In the genomic region with DNA sequence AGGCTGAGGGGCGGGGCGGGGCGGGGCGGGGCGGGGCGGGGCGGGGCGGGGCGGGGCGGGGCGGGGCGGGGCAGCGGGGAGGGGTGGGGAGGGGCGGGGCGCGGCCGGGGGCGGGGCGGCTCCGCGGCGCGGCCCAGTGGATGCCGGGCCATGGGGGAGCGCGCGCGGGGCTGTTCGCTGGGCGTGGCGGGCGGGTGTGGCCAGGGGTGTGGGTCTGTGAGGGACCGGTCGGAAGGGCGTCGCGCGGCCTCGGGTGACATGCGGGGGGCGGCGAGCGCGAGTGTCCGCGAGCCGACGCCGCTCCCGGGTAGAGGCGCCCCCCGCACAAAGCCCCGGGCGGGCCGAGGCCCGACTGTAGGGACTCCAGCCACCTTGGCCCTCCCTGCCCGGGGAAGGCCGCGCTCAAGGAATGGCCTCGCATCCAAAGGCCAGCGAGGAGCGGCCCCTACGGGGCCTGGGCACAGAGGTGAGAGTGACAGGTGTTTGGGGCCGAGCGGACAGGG, we compare ENCODE assay signal across 8 cellular contexts. TPM values are rescaled to one million over a fixed set of nuclear protein-coding genes. Genes with fewer than 3 reads are reported as not detected.
A peak's percentile ranks its signal among the peaks of the same experiment; 100 is the strongest.
DNase-seq lines count a peak whose midpoint lies in the region; ATAC-seq, FAIRE-seq and TF ChIP-seq lines count a peak whose summit lies in the region.
"Had no signal": no experiment of that assay in that cellular context is flagged by ENCODE, and none has a peak within 500 bp of the region (broad histone marks: within the 10 kb centered on the region; RNA-seq: fewer than 3 reads in every experiment).

A gene (plus strand): TSS at position 188 of the 503 bp plus-strand sequence. CDS start 71 bp downstream, at position 259.

- no TSS peak for BruUV-seq in PC-9 (replicated peaks; lab: Mats Ljungman, UMichigan)

- no peak for FAIRE-seq in kidney (lab: Jason Lieb, UNC)
- FAIRE-seq: TTC549 had no signal

- H3K4me2 ChIP-seq in PC-9, result peak within 1 kb of the TSS; percentile 93

- TF ChIP-seq CTCF in GM13977 (IDR thresholded peaks at IDR 0.05; ENCODE audit: extremely low read depth, insufficient read depth, missing control alignments), result no peak
- TF ChIP-seq CTCF in PC-9 (conservative IDR thresholded peaks at IDR 0.05), result no peak
- no peak for TF ChIP-seq CTCF in brain microvascular endothelial cell (IDR thresholded peaks at IDR 0.05; ENCODE audit: low read depth, low read length, missing control alignments)
- TF ChIP-seq CTCF in kidney (IDR thresholded peaks at IDR 0.05; ENCODE audit: borderline replicate concordance, extremely low read depth, insufficient read depth), result no peak

- ATAC-seq in HG02852 (IDR thresholded peaks at IDR 0.05; ENCODE audit: unreplicated experiment) (peak; percentile 59), HG03565 (IDR thresholded peaks at IDR 0.05; ENCODE audit: unreplicated experiment) (no peak)

- H4K20me1 ChIP-seq in PC-9 (ENCODE audit: insufficient read depth), result no peaks in the 10 kb centered on the region

- no peaks in the 10 kb centered on the region for H3K9me2 ChIP-seq in PC-9 (ENCODE audit: insufficient read depth)

- peaks cover 14% of the 10 kb centered on the region; the same call in 1 of the 2 replicates for H3F3A ChIP-seq in PC-9 (ENCODE audit: insufficient read depth, low read depth)

- DNase-seq in GM13977 (ENCODE audit: low spot score) (peak; percentile 85), PC-9 (peak in 1 of 2 experiments; percentile 46), brain microvascular endothelial cell (no peak), kidney (peak; percentile 95)
- peak; percentile 35 to 53 (median 51) for DNase-seq in stimulated activated CD4-positive, alpha-beta T cell treated with anti-CD3 and anti-CD28 coated beads, TNF-alpha, amount 100 ng/mL, for 48 hours (ENCODE audit: low read depth in 3 of 3)

- in situ Hi-C loops in GM13977 (cut with MboI; ENCODE audit: low pct_unique_long_range_greater_than_20kb, low sequenced_read_pairs, unreplicated experiment) (no loop called here), brain microvascular endothelial cell (cut with HindIII; ENCODE audit: low pct_ligation_motif_present, low sequenced_read_pairs) (no loop called here)

- peaks cover 31% of the 10 kb centered on the region for H3K9me3 ChIP-seq in PC-9 (ENCODE audit: insufficient read depth, low read depth)
- H3K9me3 ChIP-seq in kidney (ENCODE audit: control insufficient read depth in 1 of 2, low read length in 2 of 2), result peaks cover 3 to 42% of the 10 kb centered on the region in 2 donors

- H3K9ac ChIP-seq in kidney (ENCODE audit: low read length in 2 of 2), result peak within 1 kb of the TSS; percentile 66 to 68

- POLR2A ChIA-PET in PC-9 (lab: Charles Lee; ENCODE audit: unreplicated experiment), result no interaction called here

- H3K27me3 ChIP-seq in PC-9 (ENCODE audit: insufficient read depth, low read depth) (no peaks in the 10 kb centered on the region), brain microvascular endothelial cell (replicated peaks) (no peaks in the 10 kb centered on the region)

- H3K27ac ChIP-seq in PC-9, result peak within 1 kb of the TSS; percentile 43; the same call in 1 of the 2 replicates
- peak within 1 kb of the TSS; percentile 89 for H3K27ac ChIP-seq in brain microvascular endothelial cell
- peak within 1 kb of the TSS; percentile 92 to 95 for H3K27ac ChIP-seq in kidney (ENCODE audit: low read depth in 2 of 2, low read length in 2 of 2)

- H3K4me1 ChIP-seq in PC-9 (replicated peaks; ENCODE audit: insufficient read depth) (0 out of 2 replicates have a peak, but pooled peaks cover 9% of the 10 kb centered on the region), kidney (ENCODE audit: control insufficient read depth in 1 of 2, insufficient read depth in 1 of 2, low read depth in 1 of 2, low read length in 2 of 2) (peaks cover 7 to 10% of the 10 kb centered on the region in 2 donors)

- CTCF ChIA-PET in PC-9 (lab: Charles Lee), result interaction anchor here (0.6 kb wide), 1 partner anchor 1650 kb away, joined by 4 read pairs; no protein-coding TSS in a partner anchor

- H2AFZ ChIP-seq in PC-9, result peak within 1 kb of the TSS; percentile 97

- H3K36me3 ChIP-seq in PC-9 (ENCODE audit: low read depth) (peaks cover 24% of the 10 kb centered on the region; the same call in 1 of the 2 replicates), brain microvascular endothelial cell (replicated peaks) (peaks cover 4% of the 10 kb centered on the region), kidney (ENCODE audit: control insufficient read depth in 1 of 2, insufficient read depth in 2 of 2, low read length in 2 of 2) (peaks cover 3 to 7% of the 10 kb centered on the region in 2 donors)

- H3K4me3 ChIP-seq in PC-9, result peak within 1 kb of the TSS; percentile 94
- H3K4me3 ChIP-seq in brain microvascular endothelial cell (ENCODE audit: low read depth, low read length), result peak within 1 kb of the TSS; percentile 79
- H3K4me3 ChIP-seq in kidney (ENCODE audit: low read length in 2 of 2), result peak within 1 kb of the TSS; percentile 84 to 85

- intact Hi-C loops in PC-9 (cut with micrococcal nuclease; ENCODE audit: unreplicated experiment) (loop anchor here (1.0 kb wide), 2 partner anchors 28 to 56 kb away; a partner anchor contains a TSS), kidney (cut with DNase I) (no loop called here)

- H3K79me2 ChIP-seq in PC-9 (ENCODE audit: low read depth), result no peaks in the 10 kb centered on the region

RNA-seq across cellular contexts. Expression of the gene that starts here (rescaled TPM):
- 2.8 and 3.2 TPM in 2 replicates for total RNA-seq in PC-9 (2021)
- total RNA-seq in kidney, result 11.6 TPM
- 3.4 TPM for polyA plus RNA-seq in kidney (ENCODE audit: insufficient read depth, low read depth, low replicate concordance)

Comparison
In these comparisons a context has a peak if more than half of its experiments do, and no peak if none do; other contexts are left out.
1. H3K27ac ChIP-seq: peak in every context shown above with its lines; median percentile 94 in kidney; 89 in brain microvascular endothelial cell; 43 in PC-9.